ENCODE assay signal across 1 cellular context in genomic region chr5:153256-153655, GRCh38.
TF ChIP-seq lines count a peak whose summit lies in the region.

No MANE protein-coding gene starts in this region.

TF ChIP-seq in IMR-90, 13 proteins besides CTCF, POLR2A, EP300 and RAD21:
- TF ChIP-seq NFE2L2 (IDR thresholded peaks at IDR 0.05; ENCODE audit: low read depth, low read length) (no peak), CEBPB (IDR thresholded peaks at IDR 0.05; ENCODE audit: low read depth, low read length) (no peak), FOS (IDR thresholded peaks at IDR 0.05; ENCODE audit: low read depth, low read length) (peak; percentile 41; the same call in 1 of the 2 replicates), MXI1 (IDR thresholded peaks at IDR 0.05; ENCODE audit: borderline replicate concordance, low read depth, low read length) (no peak), MAZ (IDR thresholded peaks at IDR 0.05; ENCODE audit: borderline replicate concordance, low read depth, low read length) (0 out of 2 replicates have a peak, but pooled peaks have one; percentile 44), BHLHE40 (IDR thresholded peaks at IDR 0.05; ENCODE audit: low read depth, low read length) (peak; percentile 57)
